1 cellular context compared by ENCODE assay signal in the genomic region with DNA sequence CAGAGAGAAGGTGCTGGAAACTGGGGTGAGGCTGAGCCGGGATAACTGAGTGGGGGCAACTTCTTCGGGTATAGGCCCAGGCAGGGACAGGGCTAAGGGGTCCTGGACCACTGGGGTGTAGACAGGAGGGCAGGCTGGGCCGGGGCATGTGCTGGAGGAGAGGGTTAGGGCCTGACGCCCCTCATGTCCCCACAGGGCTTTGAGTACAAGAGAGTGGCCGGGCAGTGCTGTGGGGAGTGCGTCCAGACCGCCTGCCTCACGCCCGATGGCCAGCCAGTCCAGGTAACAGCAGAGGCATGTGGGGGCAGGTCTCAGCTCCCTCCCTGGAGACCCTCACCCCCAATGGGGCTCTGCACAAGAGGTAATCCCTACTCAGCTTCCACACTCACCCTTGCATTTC.
TF ChIP-seq lines count a peak whose summit lies in the region.

No MANE protein-coding gene starts in this region.

TF ChIP-seq in H1, 55 proteins besides CTCF, POLR2A, EP300 and RAD21:
- no peak for TF ChIP-seq GTF2F1 (IDR thresholded peaks at IDR 0.05; ENCODE audit: borderline replicate concordance, low read depth, low read length)
- TF ChIP-seq JUND (IDR thresholded peaks at IDR 0.05; ENCODE audit: low read length): no peak
- TF ChIP-seq ASH2L (IDR thresholded peaks at IDR 0.05; ENCODE audit: low read length): no peak
- no peak for TF ChIP-seq NANOG (IDR thresholded peaks at IDR 0.05; ENCODE audit: insufficient read depth, low read depth, low read length, poor library complexity, severe bottlenecking)
- TF ChIP-seq SIN3A (conservative IDR thresholded peaks at IDR 0.05 in 1 of 2, IDR thresholded peaks at IDR 0.05 in 1 of 2; ENCODE audit: low read depth in 1 of 2, low read length in 2 of 2): no peak
- no peak for TF ChIP-seq MAFK (IDR thresholded peaks at IDR 0.05; ENCODE audit: low read depth, low read length)
- TF ChIP-seq, protein P1, sequence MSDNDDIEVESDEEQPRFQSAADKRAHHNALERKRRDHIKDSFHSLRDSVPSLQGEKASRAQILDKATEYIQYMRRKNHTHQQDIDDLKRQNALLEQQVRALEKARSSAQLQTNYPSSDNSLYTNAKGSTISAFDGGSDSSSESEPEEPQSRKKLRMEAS (IDR thresholded peaks at IDR 0.05): no peak
- TF ChIP-seq POLR2AphosphoS5 (IDR thresholded peaks at IDR 0.05; ENCODE audit: low read depth, low read length): no peak
- TF ChIP-seq SAP30 (IDR thresholded peaks at IDR 0.05; ENCODE audit: insufficient read depth, insufficient replicate concordance, low read length): no peak
- no peak for TF ChIP-seq TBP (IDR thresholded peaks at IDR 0.05; ENCODE audit: low read depth, low read length)
